In genomic region chr21:39182016-39182415, GRCh38 we compare ENCODE assay signal across 9 cellular contexts. TPM values are rescaled to one million over a fixed set of nuclear protein-coding genes. Genes with fewer than 3 reads are reported as not detected.
DNase-seq lines count a peak whose midpoint lies in the region; ATAC-seq and TF ChIP-seq lines count a peak whose summit lies in the region.
"Had no signal": no experiment of that assay in that cellular context is flagged by ENCODE, and none has a peak within 500 bp of the region (broad histone marks: within the 10 kb centered on the region; RNA-seq: fewer than 3 reads in every experiment).

No MANE protein-coding gene starts in this region.

- TF ChIP-seq POLR2A in vagina (IDR thresholded peaks at IDR 0.05): no peak

- H3K27me3 ChIP-seq in left ventricle myocardium inferior (ENCODE audit: low read depth) (no peaks in the 10 kb centered on the region), ascending aorta (no peaks in the 10 kb centered on the region), lower lobe of right lung (ENCODE audit: low read depth) (no peaks in the 10 kb centered on the region), vagina (no peaks in the 10 kb centered on the region)

- H3K4me3 ChIP-seq in left ventricle myocardium inferior: peak overlapping the region; percentile 84
- H3K4me3 ChIP-seq in ascending aorta: peak overlapping the region; percentile 77 to 91
- peak overlapping the region; percentile 85 for H3K4me3 ChIP-seq in lower lobe of right lung
- H3K4me3 ChIP-seq in vagina: peak overlapping the region; percentile 84 to 86

- intact Hi-C loops in left ventricle myocardium inferior (cut with micrococcal nuclease): no loop called here
- intact Hi-C loops in Right ventricle myocardium inferior (cut with DNase I): loop anchor here (5.0 kb wide), 1 partner anchor 205 kb away; no protein-coding TSS in a partner anchor
- intact Hi-C loops in ascending aorta (cut with DNase I): loop anchor here (10.0 kb wide), 1 partner anchor 203 kb away; a partner anchor contains a TSS
- intact Hi-C loops in lower lobe of right lung (cut with DNase I): no loop called here
- intact Hi-C loops in vagina (cut with DNase I): loop anchor here (10.0 kb wide), 1 partner anchor 203 kb away; a partner anchor contains a TSS

- H3K9me3 ChIP-seq in left ventricle myocardium inferior (replicated peaks) (no peaks in the 10 kb centered on the region), ascending aorta (no peaks in the 10 kb centered on the region), lower lobe of right lung (no peaks in the 10 kb centered on the region), vagina (no peaks in the 10 kb centered on the region)

- H3K36me3 ChIP-seq in left ventricle myocardium inferior (peaks cover 2% of the 10 kb centered on the region), ascending aorta (peaks cover 0 to 4% of the 10 kb centered on the region in 2 donors), lower lobe of right lung (peaks cover 4% of the 10 kb centered on the region), vagina (no peaks in the 10 kb centered on the region)

- H3K4me1 ChIP-seq in left ventricle myocardium inferior: peaks cover 32% of the 10 kb centered on the region
- peaks cover 0 to 11% of the 10 kb centered on the region in 2 donors for H3K4me1 ChIP-seq in ascending aorta
- H3K4me1 ChIP-seq in lower lobe of right lung: peaks cover 25% of the 10 kb centered on the region
- peaks cover 18% of the 10 kb centered on the region for H3K4me1 ChIP-seq in vagina

- DNase-seq in left ventricle myocardium inferior (no peak), Right ventricle myocardium inferior (ENCODE audit: missing footprints) (no peak), ascending aorta (ENCODE audit: low spot score in 2 of 2) (no peak), lower lobe of right lung (no peak), vagina (ENCODE audit: extremely low spot score in 2 of 2) (no peak)
- no peak for DNase-seq in stimulated activated CD8-positive, alpha-beta memory T cell treated with anti-CD3 and anti-CD28 coated beads, Interleukin-4, amount 100 ng/mL, for 48 hours
- DNase-seq in activated effector memory CD4-positive, alpha-beta T cell treated with Interleukin-2 at 50 U/mL for 16 hours: no peak
- DNase-seq: NCI-H1436 treated with DMSO at 0.1 percent for 48 hours had no signal

- ATAC-seq in Right ventricle myocardium inferior (no peak), lower lobe of right lung (no peak), GM21515 (IDR thresholded peaks at IDR 0.05; ENCODE audit: unreplicated experiment) (no peak)

- TF ChIP-seq CTCF in left ventricle myocardium inferior (IDR thresholded peaks at IDR 0.05; ENCODE audit: borderline replicate concordance): no peak
- TF ChIP-seq CTCF in ascending aorta (IDR thresholded peaks at IDR 0.05): no peak
- TF ChIP-seq CTCF in lower lobe of right lung (IDR thresholded peaks at IDR 0.05): no peak
- TF ChIP-seq CTCF in vagina (IDR thresholded peaks at IDR 0.05): no peak

- H3K27ac ChIP-seq in left ventricle myocardium inferior (replicated peaks) (no peak overlapping the region), ascending aorta (peak overlapping the region; percentile 88 to 95), lower lobe of right lung (no peak overlapping the region), vagina (peak overlapping the region; percentile 94)

RNA-seq across cellular contexts. Expression of gene PSMG1, which starts 1.2 kb away (rescaled TPM):
- total RNA-seq in left ventricle myocardium inferior (20.7 TPM), Right ventricle myocardium inferior (18.8 TPM), ascending aorta (25.4 TPM), lower lobe of right lung (19.1 TPM), vagina (25.3 TPM)

Comparison
In these comparisons a context has a peak if more than half of its experiments do, and no peak if none do; other contexts are left out.
1. intact Hi-C loops: an anchor here in Right ventricle myocardium inferior (5.0 kb wide), ascending aorta (10.0 kb wide) and vagina (10.0 kb wide); none called in left ventricle myocardium inferior and lower lobe of right lung.
2. H3K27ac ChIP-seq: peak in ascending aorta (2 of 2) and vagina (single experiment); none in left ventricle myocardium inferior (single experiment) and lower lobe of right lung (single experiment).
3. Peak in every context shown above with its lines, with median percentiles within 50 percentile points of each other: H3K4me3 ChIP-seq.